In genomic region chr1:7576946-7577657, GRCh38 we compare ENCODE assay signal across 1 cellular context.
TF ChIP-seq lines count a peak whose summit lies in the region.

No MANE protein-coding gene starts in this region.

TF ChIP-seq in HCT116, 20 proteins besides CTCF, POLR2A, EP300 and RAD21:
- peak; percentile 10 for TF ChIP-seq YY1 (IDR thresholded peaks at IDR 0.05; ENCODE audit: extremely low read depth, insufficient replicate concordance, low read depth, low read length)
- no peak for TF ChIP-seq MAX (IDR thresholded peaks at IDR 0.05)
